28 cellular contexts compared by ENCODE assay signal in genomic region chr17:63193827-63194226, GRCh38.
"Had no signal": no experiment of that assay in that cellular context is flagged by ENCODE, and none has a peak within 500 bp of the region (broad histone marks: within the 10 kb centered on the region; RNA-seq: fewer than 3 reads in every experiment).

No MANE protein-coding gene starts in this region.

- H3K9me3 Mint-ChIP-seq: activated CD4-positive, alpha-beta T cell treated with anti-CD3 and anti-CD28 coated beads, Interleukin-2, amount 10 ng/mL, durations not matched to agents 24 days and 14 days; activated naive CD4-positive, alpha-beta T cell treated with anti-CD3 and anti-CD28 coated beads, Interleukin-2, amount 50 U/mL, for 24 hours; activated T-cell treated with anti-CD3 and anti-CD28 coated beads, Interleukin-2, amount 50 U/mL, for 24 hours; activated T-helper 1 cell treated with anti-CD3 and anti-CD28 coated beads, Interleukin-12 subunit alpha, Interleukin-12 subunit beta, Interleukin-2, Interleukin-4 antibody, amounts not matched to agents 30 ng/mL and 10 ng/mL and 1 ng/mL, durations not matched to agents 14 hours and 24 hours and 36 hours; central memory CD8-positive, alpha-beta T cell; T-helper 1 cell treated with Interleukin-12 subunit alpha and Interleukin-12 subunit beta and Interleukin-4 antibody, amounts not matched to agents 30 μg/mL and 1 μg/mL, for 36 hours; WTC11 had no signal

- H3K36me3 Mint-ChIP-seq: WTC11 had no signal

- H3K27ac ChIP-seq: ascending aorta, body of pancreas, Peyer's patch, RWPE1, SJCRH30 had no signal

- H3K27me3 ChIP-seq: ascending aorta, body of pancreas, MG63, Peyer's patch, SJCRH30 had no signal

- ATAC-seq: activated CD8-positive, alpha-beta memory T cell treated with anti-CD3 and anti-CD28 coated beads, Interleukin-2, amount 10 ng/mL, durations not matched to agents 7 days and 5 days; body of pancreas; WTC11 had no signal

- H3K36me3 ChIP-seq: ascending aorta, Peyer's patch, SJCRH30 had no signal

- H3K4me1 ChIP-seq: body of pancreas, Peyer's patch, SJCRH30 had no signal

- H3K27ac Mint-ChIP-seq: activated CD4-positive, alpha-beta T cell treated with anti-CD3 and anti-CD28 coated beads, Interleukin-2, amount 10 ng/mL, durations not matched to agents 24 days and 14 days; activated CD8-positive, alpha-beta memory T cell treated with anti-CD3 and anti-CD28 coated beads, Interleukin-2, amount 10 ng/mL, durations not matched to agents 7 days and 5 days; activated naive CD4-positive, alpha-beta T cell treated with anti-CD3 and anti-CD28 coated beads, Interleukin-2, amount 50 U/mL, for 24 hours; activated T-cell treated with anti-CD3 and anti-CD28 coated beads, Interleukin-2, amount 50 U/mL, for 24 hours; activated T-helper 1 cell treated with anti-CD3 and anti-CD28 coated beads, Interleukin-12 subunit alpha, Interleukin-12 subunit beta, Interleukin-2, Interleukin-4 antibody, amounts not matched to agents 30 ng/mL and 10 ng/mL and 1 ng/mL, durations not matched to agents 14 hours and 24 hours and 36 hours; T-helper 1 cell treated with Interleukin-12 subunit alpha and Interleukin-12 subunit beta and Interleukin-4 antibody, amounts not matched to agents 30 μg/mL and 1 μg/mL, for 36 hours; WTC11 had no signal

- H3K4me3 Mint-ChIP-seq: activated CD4-positive, alpha-beta T cell treated with anti-CD3 and anti-CD28 coated beads, Interleukin-2, amount 10 ng/mL, durations not matched to agents 24 days and 14 days; activated CD8-positive, alpha-beta memory T cell treated with anti-CD3 and anti-CD28 coated beads, Interleukin-2, amount 10 ng/mL, durations not matched to agents 7 days and 5 days; activated naive CD4-positive, alpha-beta T cell treated with anti-CD3 and anti-CD28 coated beads, Interleukin-2, amount 50 U/mL, for 24 hours; activated T-cell treated with anti-CD3 and anti-CD28 coated beads, Interleukin-2, amount 50 U/mL, for 24 hours; activated T-helper 1 cell treated with anti-CD3 and anti-CD28 coated beads, Interleukin-12 subunit alpha, Interleukin-12 subunit beta, Interleukin-2, Interleukin-4 antibody, amounts not matched to agents 30 ng/mL and 10 ng/mL and 1 ng/mL, durations not matched to agents 14 hours and 24 hours and 36 hours; central memory CD8-positive, alpha-beta T cell; T-helper 1 cell treated with Interleukin-12 subunit alpha and Interleukin-12 subunit beta and Interleukin-4 antibody, amounts not matched to agents 30 μg/mL and 1 μg/mL, for 36 hours; WTC11 had no signal

- H3K4me3 ChIP-seq: ascending aorta, body of pancreas, MG63, Peyer's patch, SJCRH30 had no signal

- H3K27me3 Mint-ChIP-seq: activated CD4-positive, alpha-beta T cell treated with anti-CD3 and anti-CD28 coated beads, Interleukin-2, amount 10 ng/mL, durations not matched to agents 24 days and 14 days; activated CD8-positive, alpha-beta memory T cell treated with anti-CD3 and anti-CD28 coated beads, Interleukin-2, amount 10 ng/mL, durations not matched to agents 7 days and 5 days; activated naive CD4-positive, alpha-beta T cell treated with anti-CD3 and anti-CD28 coated beads, Interleukin-2, amount 50 U/mL, for 24 hours; activated T-cell treated with anti-CD3 and anti-CD28 coated beads, Interleukin-2, amount 50 U/mL, for 24 hours; central memory CD8-positive, alpha-beta T cell had no signal

- DNase-seq: activated CD4-positive, alpha-beta T cell treated with anti-CD3 and anti-CD28 coated beads for 1 hour; activated CD4-positive, alpha-beta T cell treated with anti-CD3 and anti-CD28 coated beads, Interleukin-2, amount 10 ng/mL, durations not matched to agents 24 days and 14 days; activated CD4-positive, alpha-beta T cell treated with anti-CD3 and anti-CD28 coated beads, Interleukin-2, amount 50 U/mL, for 48 hours; activated CD8-positive, alpha-beta memory T cell treated with anti-CD3 and anti-CD28 coated beads, Interleukin-2, amount 10 ng/mL, durations not matched to agents 7 days and 5 days; activated effector memory CD4-positive, alpha-beta T cell treated with Interleukin-2 at 50 U/mL for 16 hours; activated naive CD4-positive, alpha-beta T cell; activated T-cell treated with anti-CD3 and anti-CD28 coated beads, Interleukin-2, amount 50 U/mL, for 24 hours; body of pancreas; MG63; MV-4-11; NCI-H1092 treated with DMSO at 0.1 percent for 48 hours; NCI-H1436; NCI-H187; NCI-H2081; NCI-H510A treated with DMSO at 0.1 percent for 48 hours; NCI-H69; NK-92 treated with Interleukin-12 subunit alpha and Interleukin-12 subunit beta, amount 100 ng/mL, for 24 hours; OCI-M1; Peyer's patch; Right ventricle myocardium superior; SJCRH30 had no signal

- H3K9me3 ChIP-seq: ascending aorta, body of pancreas, MG63, Peyer's patch, SJCRH30 had no signal

- H3K4me1 Mint-ChIP-seq: central memory CD8-positive, alpha-beta T cell; WTC11 had no signal
